Comparison of ENCODE assay signal across 9 cellular contexts in the genomic region with DNA sequence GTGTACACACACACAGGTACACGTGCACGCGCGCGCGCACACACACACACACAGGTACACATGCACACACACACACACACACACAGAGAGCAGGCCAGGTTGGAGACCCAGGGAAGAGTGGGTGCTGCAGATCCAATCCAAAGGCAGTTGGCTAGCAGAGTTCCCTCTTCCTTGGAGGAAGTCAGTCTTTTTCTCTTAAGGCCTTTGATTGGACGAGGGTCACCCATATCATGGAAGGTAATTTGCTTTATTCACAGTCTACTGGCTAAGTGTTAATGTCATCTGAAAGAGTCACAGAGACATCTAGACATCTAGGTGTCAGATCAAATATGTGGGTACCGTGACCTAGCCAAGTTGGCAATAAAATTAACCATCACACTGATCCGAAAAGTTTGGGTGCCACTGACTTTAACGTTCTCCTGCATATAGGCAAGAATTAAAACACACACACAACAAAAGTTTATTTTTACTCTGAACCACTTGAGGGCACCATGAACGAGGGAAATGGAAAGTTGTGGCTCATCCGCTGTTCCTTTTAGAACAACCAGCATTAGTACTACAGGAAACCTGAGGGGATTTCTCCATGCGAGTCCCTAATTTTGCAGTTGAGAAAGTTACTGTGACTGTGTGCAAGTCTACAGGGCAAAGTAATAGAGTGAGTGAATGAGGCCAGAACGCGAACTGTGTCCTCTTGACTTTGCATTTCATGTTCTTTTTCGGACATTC.
A peak's percentile ranks its signal among the peaks of the same experiment; 100 is the strongest.
DNase-seq lines count a peak whose midpoint lies in the region; ATAC-seq lines count a peak whose summit lies in the region.
"Had no signal": no experiment of that assay in that cellular context is flagged by ENCODE, and none has a peak within 500 bp of the region (broad histone marks: within the 10 kb centered on the region; RNA-seq: fewer than 3 reads in every experiment).

No MANE protein-coding gene starts in this region.

- H4K8ac ChIP-seq in mesendoderm (ENCODE audit: low read depth, low read length), result no peak overlapping the region

- no peaks in the 10 kb centered on the region for H3K79me2 ChIP-seq in mesendoderm (ENCODE audit: control insufficient read depth, insufficient read depth, low read length)

- no peak overlapping the region for H3K4me2 ChIP-seq in mesendoderm (ENCODE audit: low read length)

- no peak overlapping the region for H3K23ac ChIP-seq in mesendoderm (ENCODE audit: low read length)

- no peak overlapping the region for H3K9ac ChIP-seq in mesendoderm (ENCODE audit: low read length)

- H3K27ac ChIP-seq in mesendoderm (ENCODE audit: low read depth, low read length), result no peak overlapping the region

- H2BK5ac ChIP-seq in mesendoderm (ENCODE audit: low read length), result no peak overlapping the region

- H3K4me1 ChIP-seq in mesendoderm (ENCODE audit: control insufficient read depth, low read depth, low read length), result no peaks in the 10 kb centered on the region

- no peak overlapping the region for H2AK5ac ChIP-seq in mesendoderm (ENCODE audit: low read length)

- H3K56ac ChIP-seq in mesendoderm (ENCODE audit: low read length), result no peak overlapping the region

- no CpG with 5 or more reads among the region's 16 CpGs for WGBS in mesendoderm (ENCODE audit: extremely low coverage, insufficient coverage, low lambda C conversion rate)

- H3K4me3 ChIP-seq in mesendoderm (ENCODE audit: low read length), result no peak overlapping the region

- DNase-seq in ELF-1 (ENCODE audit: low read depth, low spot score), result peak; percentile 44
- DNase-seq in NAMALWA (ENCODE audit: low spot score), result peak; percentile 29
- DNase-seq in dermis blood vessel endothelial cell, result peak; percentile 41
- peak; percentile 70 for DNase-seq in mesendoderm
- DNase-seq in activated CD4-positive, alpha-beta T cell treated with anti-CD3 and anti-CD28 coated beads for 48 hours, result no peak
- DNase-seq in HK-2 (ENCODE audit: unreplicated experiment), result no peak
- DNase-seq in germinal center (ENCODE audit: low spot score), result no peak
- DNase-seq: RPMI8226 had no signal

- no peak overlapping the region for H3K18ac ChIP-seq in mesendoderm (ENCODE audit: low read length)

- no peak overlapping the region for H2BK15ac ChIP-seq in mesendoderm (replicated peaks; ENCODE audit: low read depth)

- H3K4ac ChIP-seq in mesendoderm (ENCODE audit: low read depth, low read length), result no peak overlapping the region

- H2BK120ac ChIP-seq in mesendoderm (ENCODE audit: low read depth, low read length), result no peak overlapping the region

- H3K27me3 ChIP-seq in mesendoderm (ENCODE audit: insufficient read depth, low read length, poor library complexity), result no peaks in the 10 kb centered on the region

- no peaks in the 10 kb centered on the region for H3K36me3 ChIP-seq in mesendoderm (ENCODE audit: control insufficient read depth, insufficient read depth, low read length)

- no peak overlapping the region for H4K5ac ChIP-seq in mesendoderm (ENCODE audit: low read length)

- H3K79me1 ChIP-seq in mesendoderm (ENCODE audit: low read length), result no peaks in the 10 kb centered on the region

- ATAC-seq in HG02884 (IDR thresholded peaks at IDR 0.05; ENCODE audit: unreplicated experiment), result no peak

Comparison
In these comparisons a context has a peak if more than half of its experiments do, and no peak if none do; other contexts are left out.
1. DNase-seq: peak in ELF-1 (single experiment), NAMALWA (single experiment), dermis blood vessel endothelial cell (single experiment) and mesendoderm (single experiment); none in activated CD4-positive, alpha-beta T cell treated with anti-CD3 and anti-CD28 coated beads for 48 hours (single experiment), HK-2 (single experiment) and germinal center (single experiment).